In genomic region chr4:139865537-139865936, GRCh38 we compare ENCODE assay signal across 26 cellular contexts.
"Had no signal": no experiment of that assay in that cellular context is flagged by ENCODE, and none has a peak within 500 bp of the region (broad histone marks: within the 10 kb centered on the region; RNA-seq: fewer than 3 reads in every experiment).

No MANE protein-coding gene starts in this region.

- DNase-seq: head of caudate nucleus; hippocampal formation; kidney glomerular epithelial cell; left cardiac atrium; left lung; lower lobe of right lung; mammary epithelial cell; mesendoderm; naive B cell; natural killer cell; occipital lobe; right lobe of liver; stimulated activated CD4-positive, alpha-beta T cell treated with anti-CD3 and anti-CD28 coated beads, Interleukin-1b, Interleukin-23, amount 100 ng/mL, for 48 hours; stimulated activated CD4-positive, alpha-beta T cell treated with anti-CD3 and anti-CD28 coated beads, Interleukin-2, amount 100 ng/mL, for 48 hours; stimulated activated naive B cell treated with anti-CD40 and anti-IgM and Interleukin-4, amounts not matched to agents 10 μg/mL and 1 μg/mL and 100 μg/mL, for 72 hours; stimulated activated naive CD8-positive, alpha-beta T cell treated with anti-CD3 and anti-CD28 coated beads, Interleukin-15, Interleukin-2, amounts not matched to agents 100 U/mL and 50 U/mL, for 24 hours; stomach; testis; thyroid gland; trophoblast cell; uterus had no signal

- H3K27me3 Mint-ChIP-seq: naive B cell; stimulated activated naive B cell treated with anti-CD40 and anti-IgM and Interleukin-4, amounts not matched to agents 10 μg/mL and 1 μg/mL and 100 μg/mL, for 72 hours had no signal

- H2AFZ ChIP-seq: parathyroid adenoma had no signal

- H3K27ac Mint-ChIP-seq: natural killer cell; stimulated activated naive B cell treated with anti-CD40 and anti-IgM and Interleukin-4, amounts not matched to agents 10 μg/mL and 1 μg/mL and 100 μg/mL, for 72 hours had no signal

- H3K4me2 ChIP-seq: smooth muscle cell had no signal

- H3K27me3 ChIP-seq: left lung, neutrophil, right atrium auricular region, right lobe of liver, stomach, testis, thyroid gland, uterus had no signal

- H3K27ac ChIP-seq: left lung, lower lobe of right lung, neutrophil, parathyroid adenoma, right atrium auricular region, right lobe of liver, stomach, testis, thyroid gland had no signal

- H3K4me3 ChIP-seq: left lung, lower lobe of right lung, right atrium auricular region, right lobe of liver, smooth muscle cell, stomach, testis, thyroid gland, uterus had no signal

- ATAC-seq: left cardiac atrium; left lung; lower lobe of right lung; natural killer cell; right lobe of liver; stimulated activated naive B cell treated with anti-CD40 and anti-IgM and Interleukin-4, amounts not matched to agents 10 μg/mL and 1 μg/mL and 100 μg/mL, for 72 hours; stimulated activated naive CD8-positive, alpha-beta T cell treated with anti-CD3 and anti-CD28 coated beads, Interleukin-15, Interleukin-2, amounts not matched to agents 100 U/mL and 50 U/mL, for 24 hours had no signal

- H3K4me3 Mint-ChIP-seq: mesothelial cell of epicardium; natural killer cell; stimulated activated naive B cell treated with anti-CD40 and anti-IgM and Interleukin-4, amounts not matched to agents 10 μg/mL and 1 μg/mL and 100 μg/mL, for 72 hours had no signal

- H3K9ac ChIP-seq: parathyroid adenoma had no signal

- H3K4me1 Mint-ChIP-seq: natural killer cell had no signal

- H3K9me3 ChIP-seq: left lung, lower lobe of right lung, neutrophil, right atrium auricular region, right lobe of liver, stomach, testis, thyroid gland, uterus had no signal

- H3K9me3 Mint-ChIP-seq: mesothelial cell of epicardium; naive B cell; natural killer cell; stimulated activated naive B cell treated with anti-CD40 and anti-IgM and Interleukin-4, amounts not matched to agents 10 μg/mL and 1 μg/mL and 100 μg/mL, for 72 hours had no signal

- H3K36me3 ChIP-seq: left lung, lower lobe of right lung, neutrophil, right atrium auricular region, right lobe of liver, stomach, thyroid gland, uterus had no signal

- H3K36me3 Mint-ChIP-seq: mesothelial cell of epicardium; natural killer cell; stimulated activated naive B cell treated with anti-CD40 and anti-IgM and Interleukin-4, amounts not matched to agents 10 μg/mL and 1 μg/mL and 100 μg/mL, for 72 hours had no signal

- H3K4me1 ChIP-seq: lower lobe of right lung, parathyroid adenoma, right atrium auricular region, thyroid gland, uterus had no signal
